Comparison of ENCODE assay signal across 1 cellular context in the genomic region with DNA sequence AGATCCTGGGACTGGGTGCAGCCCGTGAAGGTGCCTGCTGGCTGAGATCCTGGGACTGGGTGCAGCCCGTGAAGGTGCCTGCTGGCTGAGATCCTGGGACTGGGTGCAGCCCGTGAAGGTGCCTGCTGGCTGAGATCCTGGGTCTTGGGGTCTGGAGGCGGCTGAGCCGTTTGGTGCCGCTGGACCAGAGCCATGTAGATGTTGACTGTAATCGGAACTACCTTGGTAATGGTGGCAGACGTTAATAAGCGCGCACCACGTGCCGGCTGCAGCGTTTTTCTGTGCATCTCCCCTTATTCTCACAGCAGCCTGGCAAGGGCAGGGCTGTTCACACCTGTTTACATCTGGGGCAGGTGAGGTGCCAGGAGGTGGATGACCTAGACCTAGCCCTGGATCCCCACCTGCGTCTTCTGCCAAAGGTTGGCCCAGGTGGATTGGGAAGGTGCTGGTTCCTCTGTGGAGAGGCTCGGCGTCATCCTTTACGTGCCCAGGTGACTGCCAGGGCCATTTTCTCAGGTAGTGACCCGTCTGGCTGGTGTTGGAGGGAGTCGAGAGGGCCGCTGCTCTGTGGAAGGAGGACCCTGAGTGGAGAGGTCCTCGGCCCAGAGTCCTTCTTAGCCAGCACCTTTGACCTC.
TF ChIP-seq lines count a peak whose summit lies in the region.

No MANE protein-coding gene starts in this region.

TF ChIP-seq in WTC11, 78 proteins besides CTCF, POLR2A, EP300 and RAD21 (continued from another document):
- TF ChIP-seq, protein P1, sequence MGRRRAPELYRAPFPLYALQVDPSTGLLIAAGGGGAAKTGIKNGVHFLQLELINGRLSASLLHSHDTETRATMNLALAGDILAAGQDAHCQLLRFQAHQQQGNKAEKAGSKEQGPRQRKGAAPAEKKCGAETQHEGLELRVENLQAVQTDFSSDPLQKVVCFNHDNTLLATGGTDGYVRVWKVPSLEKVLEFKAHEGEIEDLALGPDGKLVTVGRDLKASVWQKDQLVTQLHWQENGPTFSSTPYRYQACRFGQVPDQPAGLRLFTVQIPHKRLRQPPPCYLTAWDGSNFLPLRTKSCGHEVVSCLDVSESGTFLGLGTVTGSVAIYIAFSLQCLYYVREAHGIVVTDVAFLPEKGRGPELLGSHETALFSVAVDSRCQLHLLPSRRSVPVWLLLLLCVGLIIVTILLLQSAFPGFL (CRISPR knock-in tag; IDR thresholded peaks at IDR 0.05; ENCODE audit: borderline replicate concordance), result no peak
- TF ChIP-seq, protein P2, sequence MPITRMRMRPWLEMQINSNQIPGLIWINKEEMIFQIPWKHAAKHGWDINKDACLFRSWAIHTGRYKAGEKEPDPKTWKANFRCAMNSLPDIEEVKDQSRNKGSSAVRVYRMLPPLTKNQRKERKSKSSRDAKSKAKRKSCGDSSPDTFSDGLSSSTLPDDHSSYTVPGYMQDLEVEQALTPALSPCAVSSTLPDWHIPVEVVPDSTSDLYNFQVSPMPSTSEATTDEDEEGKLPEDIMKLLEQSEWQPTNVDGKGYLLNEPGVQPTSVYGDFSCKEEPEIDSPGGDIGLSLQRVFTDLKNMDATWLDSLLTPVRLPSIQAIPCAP (CRISPR knock-in tag; IDR thresholded peaks at IDR 0.05), result no peak
- TF ChIP-seq ELF4 (CRISPR knock-in tag; IDR thresholded peaks at IDR 0.05; ENCODE audit: low read depth) (no peak), GTF2I (CRISPR knock-in tag; conservative IDR thresholded peaks at IDR 0.05) (no peak), ETV6 (CRISPR knock-in tag; IDR thresholded peaks at IDR 0.05) (no peak)
- TF ChIP-seq, protein P3, sequence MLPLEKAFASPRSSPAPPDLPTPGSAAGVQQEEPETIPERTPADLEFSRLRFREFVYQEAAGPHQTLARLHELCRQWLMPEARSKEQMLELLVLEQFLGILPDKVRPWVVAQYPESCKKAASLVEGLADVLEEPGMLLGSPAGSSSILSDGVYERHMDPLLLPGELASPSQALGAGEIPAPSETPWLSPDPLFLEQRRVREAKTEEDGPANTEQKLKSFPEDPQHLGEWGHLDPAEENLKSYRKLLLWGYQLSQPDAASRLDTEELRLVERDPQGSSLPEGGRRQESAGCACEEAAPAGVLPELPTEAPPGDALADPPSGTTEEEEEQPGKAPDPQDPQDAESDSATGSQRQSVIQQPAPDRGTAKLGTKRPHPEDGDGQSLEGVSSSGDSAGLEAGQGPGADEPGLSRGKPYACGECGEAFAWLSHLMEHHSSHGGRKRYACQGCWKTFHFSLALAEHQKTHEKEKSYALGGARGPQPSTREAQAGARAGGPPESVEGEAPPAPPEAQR (CRISPR knock-in tag; IDR thresholded peaks at IDR 0.05), result no peak
